8 cellular contexts compared by ENCODE assay signal in the genomic region with DNA sequence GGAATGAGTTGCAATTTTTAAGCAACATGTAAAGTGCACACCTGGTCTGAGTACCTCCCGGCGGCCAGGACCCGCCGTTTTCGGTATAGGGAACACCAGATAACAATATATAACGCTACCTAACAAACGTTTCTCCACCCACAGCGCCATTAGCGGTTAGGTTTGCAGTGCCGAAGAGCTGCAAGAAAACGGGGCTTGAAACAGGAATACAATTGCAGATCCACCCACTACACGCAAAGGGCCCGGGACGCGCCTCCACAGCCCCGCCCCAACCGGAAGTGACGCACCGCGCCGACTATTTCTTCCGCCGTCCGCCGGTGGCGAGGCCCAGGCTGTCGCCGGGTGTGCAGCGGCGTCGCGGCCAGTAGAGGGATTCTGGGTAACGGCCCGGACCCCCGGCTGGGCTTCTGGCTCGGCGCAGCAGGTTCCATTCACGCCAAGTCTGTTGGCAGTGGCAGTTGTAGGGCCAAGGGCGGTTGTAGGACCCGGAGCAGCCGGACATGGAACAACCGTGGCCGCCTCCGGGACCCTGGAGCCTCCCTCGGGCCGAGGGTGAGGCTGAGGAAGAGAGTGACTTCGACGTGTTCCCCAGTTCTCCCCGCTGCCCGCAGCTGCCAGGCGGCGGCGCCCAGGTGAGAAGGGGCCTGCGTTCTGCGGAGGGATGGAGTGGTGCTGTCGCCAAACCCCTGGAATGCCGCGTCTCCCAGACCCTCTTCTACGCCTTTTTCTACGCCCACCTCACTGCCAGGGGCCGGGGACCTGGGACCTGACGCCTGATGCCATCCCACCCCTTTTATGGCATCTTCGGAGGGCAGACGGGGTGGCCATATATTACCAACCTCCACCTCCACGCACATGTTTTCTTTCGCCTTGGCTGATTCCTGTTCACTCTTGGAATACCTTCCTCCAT. TPM values are rescaled to one million over a fixed set of nuclear protein-coding genes. Genes with fewer than 3 reads are reported as not detected.
DNase-seq lines count a peak whose midpoint lies in the region; ATAC-seq and TF ChIP-seq lines count a peak whose summit lies in the region.

CDC37L1 (plus strand) TSS at position 302 of the 910 bp plus-strand sequence; CDS start at position 501, 199 bp downstream.

- peak within 1 kb of the TSS; percentile 96 for H3K4me2 ChIP-seq in OCI-LY3 (ENCODE audit: low read length)

- peaks cover 36% of the 10 kb centered on the region for H3K79me2 ChIP-seq in OCI-LY3 (ENCODE audit: low read length)

- intact Hi-C loops in mucosa of descending colon (cut with DNase I, micrococcal nuclease), result no loop called here

- ATAC-seq in GM21515 (IDR thresholded peaks at IDR 0.05; ENCODE audit: unreplicated experiment) (peak; percentile 95), mucosa of descending colon (peak; percentile 97)

- H3K27ac ChIP-seq in OCI-LY3 (ENCODE audit: low read length) (peak within 1 kb of the TSS; percentile 82), epithelial cell of prostate (peak within 1 kb of the TSS; percentile 92)

- H2AFZ ChIP-seq in OCI-LY3 (ENCODE audit: low read depth, low read length), result peak within 1 kb of the TSS; percentile 72

- no peaks in the 10 kb centered on the region for H3K27me3 ChIP-seq in OCI-LY3 (ENCODE audit: low read depth, low read length)

- 0 out of 2 replicates have a peak, but pooled peaks cover 5% of the 10 kb centered on the region for H4K20me1 ChIP-seq in OCI-LY3 (ENCODE audit: insufficient read depth, low read length)

- peak within 1 kb of the TSS; percentile 95 for H3K9ac ChIP-seq in OCI-LY3 (ENCODE audit: low read length)

- peak within 1 kb of the TSS; percentile 93 for H3K4me3 ChIP-seq in OCI-LY3 (ENCODE audit: low read length)
- H3K4me3 ChIP-seq in mucosa of descending colon, result peak within 1 kb of the TSS; percentile 50

- peak; percentile 33 for TF ChIP-seq CTCF in OCI-LY3 (IDR thresholded peaks at IDR 0.05; ENCODE audit: low read depth, low read length)
- peak; percentile 69 for TF ChIP-seq CTCF in mucosa of descending colon (IDR thresholded peaks at IDR 0.05)

- H3K36me3 ChIP-seq in OCI-LY3 (replicated peaks; ENCODE audit: low read depth, low read length) (no peaks in the 10 kb centered on the region), mucosa of descending colon (ENCODE audit: low read depth) (no peaks in the 10 kb centered on the region)

- H3K9me3 ChIP-seq in OCI-LY3 (ENCODE audit: insufficient read depth, low read length) (no peaks in the 10 kb centered on the region), mucosa of descending colon (no peaks in the 10 kb centered on the region)

- peak; percentile 85 for DNase-seq in DMS 273 treated with DMSO at 0.1 percent for 48 hours (lab: John Stamatoyannopoulos, UW)
- peak; percentile 41 for DNase-seq in HuH-7.5 (ENCODE audit: low spot score)
- DNase-seq in activated T-cell treated with anti-CD3 and anti-CD28 coated beads for 1 hour (ENCODE audit: low read depth), result peak; percentile 99
- DNase-seq in epithelial cell of prostate (ENCODE audit: low read depth, low spot score), result peak; percentile 81
- DNase-seq in mucosa of descending colon, result peak; percentile 99 to 100 (median 100)
- peak; percentile 99 for DNase-seq in stimulated activated CD8-positive, alpha-beta memory T cell treated with anti-CD3 and anti-CD28 coated beads, Interleukin-4, amount 100 ng/mL, for 24 hours (ENCODE audit: low read depth)

- H3K4me1 ChIP-seq in OCI-LY3 (ENCODE audit: low read length) (peaks cover 14% of the 10 kb centered on the region), mucosa of descending colon (ENCODE audit: low read depth) (peaks cover 26% of the 10 kb centered on the region)

RNA-seq across cellular contexts. Expression of gene CDC37L1, which starts in this region (rescaled TPM):
- 10 to 100 TPM; 11.1 to 27.1 (median 13.9) TPM for total RNA-seq in mucosa of descending colon

Comparison
In these comparisons a context has a peak if more than half of its experiments do, and no peak if none do; other contexts are left out.
1. Peak in every context shown above with its lines: DNase-seq, ATAC-seq, H3K4me3 ChIP-seq and H3K27ac ChIP-seq.
2. DNase-seq: peak in every context shown above with its lines; median percentile 100 in mucosa of descending colon; 99 in activated T-cell treated with anti-CD3 and anti-CD28 coated beads for 1 hour; 99 in stimulated activated CD8-positive, alpha-beta memory T cell treated with anti-CD3 and anti-CD28 coated beads, Interleukin-4, amount 100 ng/mL, for 24 hours; 85 in DMS 273 treated with DMSO at 0.1 percent for 48 hours; 81 in epithelial cell of prostate; 41 in HuH-7.5.